Comparison of ENCODE assay signal across 14 cellular contexts in genomic region chr3:176867681-176868663, GRCh38.
DNase-seq lines count a peak whose midpoint lies in the region; ATAC-seq and TF ChIP-seq lines count a peak whose summit lies in the region.
"Had no signal": no experiment of that assay in that cellular context is flagged by ENCODE, and none has a peak within 500 bp of the region (broad histone marks: within the 10 kb centered on the region; RNA-seq: fewer than 3 reads in every experiment).

No MANE protein-coding gene starts in this region.

- no peak overlapping the region for H3K9ac ChIP-seq in Karpas-422 (ENCODE audit: low read length)
- H3K9ac ChIP-seq: SK-N-SH had no signal

- ATAC-seq in HG03039 (IDR thresholded peaks at IDR 0.05; ENCODE audit: unreplicated experiment), result no peak

- H3K4me1 ChIP-seq in prostate gland (replicated peaks) (no peaks in the 10 kb centered on the region), Karpas-422 (ENCODE audit: low read length) (no peaks in the 10 kb centered on the region), osteoblast (ENCODE audit: insufficient read depth, low read length) (no peaks in the 10 kb centered on the region)

- H4K20me1 ChIP-seq in Karpas-422 (ENCODE audit: insufficient read depth, low read depth, low read length), result no peaks in the 10 kb centered on the region
- H4K20me1 ChIP-seq in osteoblast (ENCODE audit: insufficient read depth, low read length), result no peaks in the 10 kb centered on the region

- H3K4me3 ChIP-seq in prostate gland, result no peak overlapping the region
- no peak overlapping the region for H3K4me3 ChIP-seq in Karpas-422 (ENCODE audit: low read length)
- no peak overlapping the region for H3K4me3 ChIP-seq in osteoblast (ENCODE audit: insufficient read depth, low read length)

- H3K27ac ChIP-seq in prostate gland (no peak overlapping the region), Karpas-422 (ENCODE audit: low read length) (no peak overlapping the region), osteoblast (ENCODE audit: low read depth, low read length) (no peak overlapping the region)

- H3K36me3 ChIP-seq in prostate gland, result no peaks in the 10 kb centered on the region
- H3K36me3 ChIP-seq in Karpas-422 (ENCODE audit: insufficient read depth, low read length), result no peaks in the 10 kb centered on the region
- H3K36me3 ChIP-seq in osteoblast (ENCODE audit: insufficient read depth, low read length), result no peaks in the 10 kb centered on the region

- intact Hi-C loops in prostate gland (cut with DNase I) (no loop called here), posterior vena cava (cut with DNase I) (no loop called here)

- DNase-seq in HT-29 (ENCODE audit: low spot score) (peak; percentile 76), NCI-H2107 treated with DMSO at 0.1 percent for 48 hours (lab: John Stamatoyannopoulos, UW; ENCODE audit: unreplicated experiment) (peak; percentile 99), SW480 (ENCODE audit: low spot score) (peak; percentile 2), prostate gland (ENCODE audit: low spot score) (peak; percentile 52), posterior vena cava (ENCODE audit: low spot score) (no peak), Karpas-422 (no peak), osteoblast (ENCODE audit: insufficient read length, low spot score, missing footprints) (no peak)
- DNase-seq: activated CD4-positive, alpha-beta T cell treated with anti-CD3 and anti-CD28 coated beads, Interleukin-2, amount 50 U/mL, for 48 hours; dermis blood vessel endothelial cell; head of caudate nucleus; Kasumi-1; naive B cell; SK-N-SH had no signal

- WGBS in prostate gland, result 59% methylated on average over 7 of the region's 7 CpGs

- H3K9me2 ChIP-seq in Karpas-422 (replicated peaks; ENCODE audit: insufficient read depth, low read length), result no peaks in the 10 kb centered on the region
- H3K9me2 ChIP-seq: SK-N-SH had no signal

- TF ChIP-seq POLR2A in prostate gland (IDR thresholded peaks at IDR 0.05), result no peak

- H3K4me2 ChIP-seq in Karpas-422 (ENCODE audit: low read depth, low read length, poor library complexity, severe bottlenecking) (no peak overlapping the region), osteoblast (ENCODE audit: insufficient read depth, low read length) (no peak overlapping the region)
- H3K4me2 ChIP-seq: SK-N-SH had no signal

- H3K9me3 ChIP-seq in prostate gland, result no peaks in the 10 kb centered on the region
- no peaks in the 10 kb centered on the region; the same call in 1 of the 2 replicates for H3K9me3 ChIP-seq in Karpas-422 (ENCODE audit: low read length)
- H3K9me3 ChIP-seq in osteoblast (ENCODE audit: low read depth, low read length), result no peaks in the 10 kb centered on the region
- H3K9me3 ChIP-seq: SK-N-SH had no signal

- H2AFZ ChIP-seq in Karpas-422 (ENCODE audit: low read length) (no peak overlapping the region), osteoblast (ENCODE audit: low read length) (no peak overlapping the region)

- H3K79me2 ChIP-seq in Karpas-422 (ENCODE audit: low read length) (no peaks in the 10 kb centered on the region), osteoblast (ENCODE audit: insufficient read depth, low read length) (no peaks in the 10 kb centered on the region)

- no peak for TF ChIP-seq CTCF in prostate gland (IDR thresholded peaks at IDR 0.05)
- TF ChIP-seq CTCF in osteoblast (IDR thresholded peaks at IDR 0.05; ENCODE audit: extremely low read depth, low read depth, low read length), result no peak

- H3K27me3 ChIP-seq in prostate gland (replicated peaks; ENCODE audit: insufficient read depth) (no peaks in the 10 kb centered on the region), Karpas-422 (ENCODE audit: low read length) (no peaks in the 10 kb centered on the region), osteoblast (ENCODE audit: insufficient read depth, low read length) (no peaks in the 10 kb centered on the region)

Comparison
In these comparisons a context has a peak if more than half of its experiments do, and no peak if none do; other contexts are left out.
1. DNase-seq: peak in HT-29 (single experiment), NCI-H2107 treated with DMSO at 0.1 percent for 48 hours (single experiment), SW480 (single experiment) and prostate gland (single experiment); none in posterior vena cava (single experiment), Karpas-422 (single experiment) and osteoblast (single experiment).